ENCODE assay signal across 2 cellular contexts in the genomic region with DNA sequence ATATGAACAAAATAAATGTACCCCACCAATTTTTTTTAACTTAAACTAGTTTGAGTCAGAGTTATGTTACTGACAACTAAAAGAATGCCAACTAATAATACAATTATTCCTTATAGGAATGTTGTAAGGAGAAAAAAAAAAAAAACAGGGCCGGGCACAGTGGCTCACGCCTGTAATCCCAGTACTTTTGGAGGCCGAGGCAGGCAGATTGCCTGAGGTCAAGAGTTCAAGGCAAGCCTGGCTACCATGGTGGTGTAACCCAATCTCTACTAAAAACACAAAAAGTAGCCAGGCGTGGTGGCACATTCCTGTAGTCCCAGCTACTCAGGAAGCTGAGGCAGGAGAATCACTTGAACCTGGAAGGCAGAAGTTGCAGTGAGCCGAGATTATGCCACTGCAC. TPM values are rescaled to one million over a fixed set of nuclear protein-coding genes. Genes with fewer than 3 reads are reported as not detected.
"Had no signal": no experiment of that assay in that cellular context is flagged by ENCODE, and none has a peak within 500 bp of the region (broad histone marks: within the 10 kb centered on the region; RNA-seq: fewer than 3 reads in every experiment).

No MANE protein-coding gene starts in this region.

RNA-seq across cellular contexts. Expression of gene PDE1C, which starts 6.6 kb away (rescaled TPM):
- total RNA-seq: mononuclear cell had no signal
- polyA plus RNA-seq: naive thymus-derived CD4-positive, alpha-beta T cell had no signal
